In genomic region chr3:29064085-29064484, GRCh38 we compare ENCODE assay signal across 15 cellular contexts.
DNase-seq lines count a peak whose midpoint lies in the region; ATAC-seq and TF ChIP-seq lines count a peak whose summit lies in the region.
"Had no signal": no experiment of that assay in that cellular context is flagged by ENCODE, and none has a peak within 500 bp of the region (broad histone marks: within the 10 kb centered on the region; RNA-seq: fewer than 3 reads in every experiment).

No MANE protein-coding gene starts in this region.

- no peak for ATAC-seq in HG02852 (IDR thresholded peaks at IDR 0.05; ENCODE audit: unreplicated experiment)

- 69% methylated on average over 1 of the region's 1 CpG for WGBS in esophagus muscularis mucosa

- H3K4me1 ChIP-seq in esophagus muscularis mucosa, result peaks cover 10 to 23% (median 18%) of the 10 kb centered on the region in 4 donors

- no peak for TF ChIP-seq POLR2A in esophagus muscularis mucosa (IDR thresholded peaks at IDR 0.05; ENCODE audit: low read depth)

- no peaks in the 10 kb centered on the region for H3K36me3 ChIP-seq in esophagus muscularis mucosa

- intact Hi-C loops in esophagus muscularis mucosa (cut with DNase I), result loop anchor here (10.0 kb wide), 1 partner anchor 171 kb away; no protein-coding TSS in a partner anchor

- H3K27me3 ChIP-seq in esophagus muscularis mucosa, result no peaks in the 10 kb centered on the region

- TF ChIP-seq CTCF in esophagus muscularis mucosa (IDR thresholded peaks at IDR 0.05), result no peak

- H3K4me3 ChIP-seq in esophagus muscularis mucosa, result no peak overlapping the region

- H3K9me3 ChIP-seq in esophagus muscularis mucosa, result no peaks in the 10 kb centered on the region

- peak overlapping the region in 3 of 4 donors; percentile 49 to 57 (median 49) for H3K27ac ChIP-seq in esophagus muscularis mucosa (replicated peaks in 1 of 4)
- H3K27ac ChIP-seq: 22Rv1 had no signal

- no peak for TF ChIP-seq EP300 in esophagus muscularis mucosa (IDR thresholded peaks at IDR 0.05)

- DNase-seq in DMS 273 (lab: John Stamatoyannopoulos, UW; ENCODE audit: unreplicated experiment), result peak; percentile 8
- DNase-seq in DMS 273 treated with DMSO at 0.1 percent for 48 hours (lab: John Stamatoyannopoulos, UW), result no peak
- peak; percentile 11 for DNase-seq in NCI-H226
- no peak for DNase-seq in esophagus muscularis mucosa (ENCODE audit: extremely low spot score)
- peak; percentile 91 for DNase-seq in renal cortical epithelial cell (ENCODE audit: low read depth)
- no peak for DNase-seq in LoVo (ENCODE audit: low spot score)
- DNase-seq in putamen (ENCODE audit: low spot score), result no peak
- DNase-seq: DMS153, kidney, naive B cell, NCI-H2081 treated with DMSO at 0.1 percent for 48 hours, small intestine, trophoblast cell had no signal

Comparison
In these comparisons a context has a peak if more than half of its experiments do, and no peak if none do; other contexts are left out.
1. DNase-seq: peak in DMS 273 (single experiment), NCI-H226 (single experiment) and renal cortical epithelial cell (single experiment); none in DMS 273 treated with DMSO at 0.1 percent for 48 hours (single experiment), esophagus muscularis mucosa (single experiment), LoVo (single experiment) and putamen (single experiment).